In the genomic region with DNA sequence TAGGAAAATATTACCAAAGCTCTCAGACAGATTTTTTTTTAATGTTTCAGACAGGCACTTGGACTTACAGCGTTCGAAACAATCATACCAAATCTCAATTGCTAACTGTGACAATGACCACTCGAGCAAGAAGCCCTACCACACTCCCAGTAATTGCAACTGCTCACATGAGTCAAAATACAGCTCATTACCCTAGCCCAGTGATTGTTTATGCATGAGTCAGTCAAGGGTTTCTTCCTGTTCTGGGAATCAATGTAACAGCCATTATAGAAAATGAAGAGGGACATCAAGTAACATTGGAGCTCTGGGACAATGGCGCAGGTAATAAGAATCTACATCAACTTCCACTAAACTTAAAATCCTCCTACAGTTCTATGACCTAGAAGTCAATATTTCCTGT, we compare ENCODE assay signal across 11 cellular contexts. TPM values are rescaled to one million over a fixed set of nuclear protein-coding genes. Genes with fewer than 3 reads are reported as not detected.
DNase-seq lines count a peak whose midpoint lies in the region; FAIRE-seq and TF ChIP-seq lines count a peak whose summit lies in the region.
"Had no signal": no experiment of that assay in that cellular context is flagged by ENCODE, and none has a peak within 500 bp of the region (broad histone marks: within the 10 kb centered on the region; RNA-seq: fewer than 3 reads in every experiment).

No MANE protein-coding gene starts in this region.

- no peak overlapping the region for H3K4me2 ChIP-seq in MM.1S (ENCODE audit: low read depth, low read length)
- H3K4me2 ChIP-seq: hepatocyte had no signal

- no peaks in the 10 kb centered on the region for H3K9me2 ChIP-seq in MM.1S (replicated peaks; ENCODE audit: insufficient read depth, low read length)

- intact Hi-C loops in kidney (cut with DNase I), result no loop called here

- H3K4me3 ChIP-seq in epithelial cell of proximal tubule (ENCODE audit: low read depth, low read length) (no peak overlapping the region), retinal pigment epithelial cell (ENCODE audit: low read length) (no peak overlapping the region), kidney (ENCODE audit: low read length in 2 of 2) (no peak overlapping the region), MM.1S (ENCODE audit: low read length) (no peak overlapping the region)
- H3K4me3 ChIP-seq: adrenal gland, hepatocyte had no signal

- peak; percentile 64 for FAIRE-seq in H54 (lab: Jason Lieb, UNC)
- no peak for FAIRE-seq in kidney (lab: Jason Lieb, UNC)

- TF ChIP-seq POLR2A in H54 (IDR thresholded peaks at IDR 0.05; ENCODE audit: low read depth, low read length), result no peak

- no peaks in the 10 kb centered on the region for H3F3A ChIP-seq in MM.1S (ENCODE audit: insufficient read depth, low read length)

- H4K20me1 ChIP-seq in MM.1S (ENCODE audit: insufficient read depth, low read length), result no peaks in the 10 kb centered on the region

- H3K9me3 ChIP-seq in kidney (ENCODE audit: control insufficient read depth in 1 of 2, low read length in 2 of 2) (no peaks in the 10 kb centered on the region), MM.1S (replicated peaks; ENCODE audit: insufficient read depth, low read length) (no peaks in the 10 kb centered on the region)
- H3K9me3 ChIP-seq: adrenal gland had no signal

- H3K27me3 ChIP-seq in MM.1S (replicated peaks; ENCODE audit: insufficient read depth, low read length), result no peaks in the 10 kb centered on the region
- H3K27me3 ChIP-seq: adrenal gland, hepatocyte had no signal

- TF ChIP-seq CTCF in epithelial cell of proximal tubule (conservative IDR thresholded peaks at IDR 0.05; ENCODE audit: low read depth, low read length) (no peak), retinal pigment epithelial cell (conservative IDR thresholded peaks at IDR 0.05; ENCODE audit: low read depth, low read length) (no peak), kidney (IDR thresholded peaks at IDR 0.05; ENCODE audit: borderline replicate concordance, extremely low read depth, insufficient read depth) (no peak), MM.1S (IDR thresholded peaks at IDR 0.05; ENCODE audit: low read length) (no peak)

- H3K27ac ChIP-seq in kidney (ENCODE audit: low read depth in 2 of 2, low read length in 2 of 2) (no peak overlapping the region), MM.1S (ENCODE audit: low read length) (no peak overlapping the region)
- H3K27ac ChIP-seq: adrenal gland, hepatocyte had no signal

- no peaks in the 10 kb centered on the region for H3K79me2 ChIP-seq in MM.1S (ENCODE audit: low read length)
- H3K79me2 ChIP-seq: hepatocyte had no signal

- H3K36me3 ChIP-seq in kidney (ENCODE audit: control insufficient read depth in 1 of 2, insufficient read depth in 2 of 2, low read length in 2 of 2) (no peaks in the 10 kb centered on the region), MM.1S (replicated peaks; ENCODE audit: insufficient read depth, low read length) (no peaks in the 10 kb centered on the region)
- H3K36me3 ChIP-seq: adrenal gland had no signal

- H2AFZ ChIP-seq in MM.1S (ENCODE audit: low read length), result no peak overlapping the region
- H2AFZ ChIP-seq: hepatocyte had no signal

- no peaks in the 10 kb centered on the region for H3K4me1 ChIP-seq in kidney (ENCODE audit: control insufficient read depth in 1 of 2, insufficient read depth in 1 of 2, low read depth in 1 of 2, low read length in 2 of 2)
- H3K4me1 ChIP-seq in MM.1S (ENCODE audit: low read length), result no peaks in the 10 kb centered on the region
- H3K4me1 ChIP-seq: adrenal gland had no signal

- H3K9ac ChIP-seq in kidney (ENCODE audit: low read length in 2 of 2), result no peak overlapping the region
- no peak overlapping the region for H3K9ac ChIP-seq in MM.1S (ENCODE audit: low read length)

- peak; percentile 15 for DNase-seq in H54 (ENCODE audit: insufficient read length, low spot score)
- DNase-seq in NCI-H526 (lab: John Stamatoyannopoulos, UW), result peak; percentile 19 to 20
- DNase-seq in epithelial cell of proximal tubule (ENCODE audit: low read depth), result peak; percentile 82
- DNase-seq in retinal pigment epithelial cell (ENCODE audit: low read depth), result peak; percentile 63
- no peak for DNase-seq in GF-D8 (lab: John Stamatoyannopoulos, UW)
- no peak for DNase-seq in activated naive CD4-positive, alpha-beta T cell (lab: John Stamatoyannopoulos, UW)
- no peak for DNase-seq in kidney
- DNase-seq in MM.1S, result no peak
- DNase-seq: activated CD4-positive, alpha-beta T cell treated with anti-CD3 and anti-CD28 coated beads for 1 hour; adrenal gland had no signal

RNA-seq across cellular contexts. Expression of a gene that starts 56.1 kb away (rescaled TPM):
- total RNA-seq in epithelial cell of proximal tubule (19.7 and 26.4 TPM in 2 replicates), kidney (79.7 TPM)
- polyA plus RNA-seq in kidney (ENCODE audit: insufficient read depth, low read depth, low replicate concordance), result 47.9 TPM

Comparison
In these comparisons a context has a peak if more than half of its experiments do, and no peak if none do; other contexts are left out.
1. DNase-seq: peak in H54 (single experiment), NCI-H526 (2 of 2), epithelial cell of proximal tubule (single experiment) and retinal pigment epithelial cell (single experiment); none in GF-D8 (single experiment), activated naive CD4-positive, alpha-beta T cell (0 of 4), kidney (single experiment) and MM.1S (single experiment).